ENCODE assay signal across 35 cellular contexts in genomic region chr7:26238004-26238403, GRCh38.
"Had no signal": no experiment of that assay in that cellular context is flagged by ENCODE, and none has a peak within 500 bp of the region (broad histone marks: within the 10 kb centered on the region; RNA-seq: fewer than 3 reads in every experiment).

No MANE protein-coding gene starts in this region.

- H3K9me3 ChIP-seq: adrenal gland, body of pancreas, esophagus muscularis mucosa, gastrocnemius medialis, heart left ventricle had no signal

- ATAC-seq: activated CD4-positive, alpha-beta T cell treated with anti-CD3 and anti-CD28 coated beads for 36 hours; activated CD8-positive, alpha-beta memory T cell treated with anti-CD3 and anti-CD28 coated beads, Interleukin-2, amount 10 ng/mL, durations not matched to agents 7 days and 5 days; activated CD8-positive, alpha-beta T cell treated with anti-CD3 and anti-CD28 coated beads, Interleukin-2, amount 10 ng/mL, durations not matched to agents 7 days and 5 days; activated naive CD8-positive, alpha-beta T cell treated with anti-CD3 and anti-CD28 coated beads, Interleukin-2, amount 50 U/mL, for 24 hours; body of pancreas; effector memory CD8-positive, alpha-beta T cell; foreskin keratinocyte; gastrocnemius medialis; heart left ventricle had no signal

- H3K27ac Mint-ChIP-seq: activated CD4-positive, alpha-beta memory T cell treated with anti-CD3 and anti-CD28 coated beads for 36 hours; activated CD4-positive, alpha-beta T cell treated with anti-CD3 and anti-CD28 coated beads for 36 hours; activated CD4-positive, alpha-beta T cell treated with anti-CD3 and anti-CD28 coated beads, Interleukin-2, amount 10 ng/mL, durations not matched to agents 24 days and 14 days; activated CD8-positive, alpha-beta memory T cell treated with anti-CD3 and anti-CD28 coated beads, Interleukin-2, amount 10 ng/mL, durations not matched to agents 7 days and 5 days; activated CD8-positive, alpha-beta T cell treated with anti-CD3 and anti-CD28 coated beads, Interleukin-2, amount 10 ng/mL, durations not matched to agents 7 days and 5 days; activated naive CD4-positive, alpha-beta T cell treated with anti-CD3 and anti-CD28 coated beads for 36 hours; activated naive CD4-positive, alpha-beta T cell treated with anti-CD3 and anti-CD28 coated beads, Interleukin-2, amount 50 U/mL, for 24 hours; activated naive CD8-positive, alpha-beta T cell treated with anti-CD3 and anti-CD28 coated beads for 36 hours; activated naive CD8-positive, alpha-beta T cell treated with anti-CD3 and anti-CD28 coated beads, Interleukin-2, amount 50 U/mL, for 24 hours; activated T-helper 1 cell treated with anti-CD3 and anti-CD28 coated beads, Interleukin-12 subunit alpha, Interleukin-12 subunit beta, Interleukin-2, Interleukin-4 antibody, amounts not matched to agents 30 ng/mL and 10 ng/mL and 1 ng/mL, durations not matched to agents 14 hours and 24 hours and 36 hours; activated T-helper 2 cell treated with anti-CD3 and anti-CD28 coated beads, Interferon-gamma antibody, Interleukin-2, Interleukin-4, amounts not matched to agents 10 μg/mL and 5 μg/mL and 100 μg/mL, durations not matched to agents 14 hours and 24 hours and 36 hours; effector memory CD8-positive, alpha-beta T cell; T-helper 2 cell treated with Interferon-gamma antibody and Interleukin-4, amounts not matched to agents 5 μg/mL and 100 μg/mL, for 36 hours had no signal

- H3K27me3 ChIP-seq: adrenal gland, body of pancreas, esophagus muscularis mucosa, gastrocnemius medialis had no signal

- H3K27me3 Mint-ChIP-seq: activated CD4-positive, alpha-beta memory T cell treated with anti-CD3 and anti-CD28 coated beads for 36 hours; activated CD4-positive, alpha-beta T cell treated with anti-CD3 and anti-CD28 coated beads for 36 hours; activated naive CD4-positive, alpha-beta T cell treated with anti-CD3 and anti-CD28 coated beads, Interleukin-2, amount 50 U/mL, for 24 hours; activated naive CD8-positive, alpha-beta T cell treated with anti-CD3 and anti-CD28 coated beads for 36 hours; activated naive CD8-positive, alpha-beta T cell treated with anti-CD3 and anti-CD28 coated beads, Interleukin-2, amount 50 U/mL, for 24 hours had no signal

- H3K36me3 Mint-ChIP-seq: activated CD4-positive, alpha-beta memory T cell treated with anti-CD3 and anti-CD28 coated beads for 36 hours; activated CD8-positive, alpha-beta memory T cell treated with anti-CD3 and anti-CD28 coated beads, Interleukin-2, amount 10 ng/mL, durations not matched to agents 7 days and 5 days; activated naive CD4-positive, alpha-beta T cell treated with anti-CD3 and anti-CD28 coated beads, Interleukin-2, amount 50 U/mL, for 24 hours; activated naive CD8-positive, alpha-beta T cell treated with anti-CD3 and anti-CD28 coated beads for 36 hours had no signal

- FAIRE-seq: colon had no signal

- DNase-seq: activated CD4-positive, alpha-beta memory T cell treated with anti-CD3 and anti-CD28 coated beads for 36 hours; activated CD4-positive, alpha-beta T cell treated with anti-CD3 and anti-CD28 coated beads for 36 hours; activated CD4-positive, alpha-beta T cell treated with anti-CD3 and anti-CD28 coated beads, Interleukin-2, amount 10 ng/mL, durations not matched to agents 24 days and 14 days; activated CD4-positive, CD25-positive, alpha-beta regulatory T cell; activated CD4-positive, CD25-positive, alpha-beta regulatory T cell treated with anti-CD3 and anti-CD28 coated beads, Interleukin-2, amount 50 U/mL, for 72 hours; activated CD8-positive, alpha-beta memory T cell treated with anti-CD3 and anti-CD28 coated beads, Interleukin-2, amount 10 ng/mL, durations not matched to agents 7 days and 5 days; activated CD8-positive, alpha-beta memory T cell treated with anti-CD3 and anti-CD28 coated beads, Interleukin-2, amount 50 U/mL, for 4 hours; activated CD8-positive, alpha-beta T cell treated with anti-CD3 and anti-CD28 coated beads, Interleukin-2, amount 10 ng/mL, durations not matched to agents 7 days and 5 days; activated effector memory CD4-positive, alpha-beta T cell treated with anti-CD3 and anti-CD28 coated beads, Interleukin-2, amount 50 U/mL, for 16 hours; activated naive CD4-positive, alpha-beta T cell treated with anti-CD3 and anti-CD28 coated beads for 36 hours; activated naive CD8-positive, alpha-beta T cell treated with anti-CD3 and anti-CD28 coated beads for 36 hours; activated naive CD8-positive, alpha-beta T cell treated with anti-CD3 and anti-CD28 coated beads, Interleukin-2, amount 50 U/mL, for 24 hours; activated T-cell treated with anti-CD3 and anti-CD28 coated beads, Interleukin-2, amount 50 U/mL, for 1 hour; activated T-cell treated with anti-CD3 and anti-CD28 coated beads, Interleukin-2, amount 50 U/mL, for 48 hours; adrenal gland; amygdala; aorta; body of pancreas; caudate nucleus; cortex of kidney; dermis blood vessel endothelial cell; effector CD4-positive, alpha-beta T cell; effector memory CD8-positive, alpha-beta T cell; erythroblast; foreskin keratinocyte; gastrocnemius medialis; glutamatergic neuron; heart left ventricle; T1000 had no signal

- H3K4me1 Mint-ChIP-seq: activated CD4-positive, alpha-beta T cell treated with anti-CD3 and anti-CD28 coated beads for 36 hours; activated CD4-positive, alpha-beta T cell treated with anti-CD3 and anti-CD28 coated beads, Interleukin-2, amount 10 ng/mL, durations not matched to agents 24 days and 14 days; activated CD8-positive, alpha-beta memory T cell treated with anti-CD3 and anti-CD28 coated beads, Interleukin-2, amount 10 ng/mL, durations not matched to agents 7 days and 5 days; activated naive CD4-positive, alpha-beta T cell treated with anti-CD3 and anti-CD28 coated beads, Interleukin-2, amount 50 U/mL, for 24 hours had no signal

- H3K4me1 ChIP-seq: adrenal gland, body of pancreas, esophagus muscularis mucosa, foreskin keratinocyte, gastrocnemius medialis, heart left ventricle had no signal

- H3K36me3 ChIP-seq: adrenal gland, esophagus muscularis mucosa, gastrocnemius medialis, heart left ventricle had no signal

- H3K27ac ChIP-seq: adrenal gland, body of pancreas, esophagus muscularis mucosa, foreskin keratinocyte, gastrocnemius medialis, heart left ventricle had no signal

- H3K9me3 Mint-ChIP-seq: activated CD4-positive, alpha-beta memory T cell treated with anti-CD3 and anti-CD28 coated beads for 36 hours; activated CD4-positive, alpha-beta T cell treated with anti-CD3 and anti-CD28 coated beads, Interleukin-2, amount 10 ng/mL, durations not matched to agents 24 days and 14 days; activated naive CD4-positive, alpha-beta T cell treated with anti-CD3 and anti-CD28 coated beads for 36 hours; activated naive CD4-positive, alpha-beta T cell treated with anti-CD3 and anti-CD28 coated beads, Interleukin-2, amount 50 U/mL, for 24 hours; activated naive CD8-positive, alpha-beta T cell treated with anti-CD3 and anti-CD28 coated beads for 36 hours; activated naive CD8-positive, alpha-beta T cell treated with anti-CD3 and anti-CD28 coated beads, Interleukin-2, amount 50 U/mL, for 24 hours; activated T-helper 1 cell treated with anti-CD3 and anti-CD28 coated beads, Interleukin-12 subunit alpha, Interleukin-12 subunit beta, Interleukin-2, Interleukin-4 antibody, amounts not matched to agents 30 ng/mL and 10 ng/mL and 1 ng/mL, durations not matched to agents 14 hours and 24 hours and 36 hours; activated T-helper 2 cell treated with anti-CD3 and anti-CD28 coated beads, Interferon-gamma antibody, Interleukin-2, Interleukin-4, amounts not matched to agents 10 μg/mL and 5 μg/mL and 100 μg/mL, durations not matched to agents 14 hours and 24 hours and 36 hours; effector memory CD8-positive, alpha-beta T cell; T-helper 2 cell treated with Interferon-gamma antibody and Interleukin-4, amounts not matched to agents 5 μg/mL and 100 μg/mL, for 36 hours had no signal

- H3K4me3 Mint-ChIP-seq: activated CD4-positive, alpha-beta memory T cell treated with anti-CD3 and anti-CD28 coated beads for 36 hours; activated CD4-positive, alpha-beta T cell treated with anti-CD3 and anti-CD28 coated beads for 36 hours; activated CD4-positive, alpha-beta T cell treated with anti-CD3 and anti-CD28 coated beads, Interleukin-2, amount 10 ng/mL, durations not matched to agents 24 days and 14 days; activated CD8-positive, alpha-beta memory T cell treated with anti-CD3 and anti-CD28 coated beads, Interleukin-2, amount 10 ng/mL, durations not matched to agents 7 days and 5 days; activated CD8-positive, alpha-beta T cell treated with anti-CD3 and anti-CD28 coated beads, Interleukin-2, amount 10 ng/mL, durations not matched to agents 7 days and 5 days; activated naive CD4-positive, alpha-beta T cell treated with anti-CD3 and anti-CD28 coated beads for 36 hours; activated naive CD4-positive, alpha-beta T cell treated with anti-CD3 and anti-CD28 coated beads, Interleukin-2, amount 50 U/mL, for 24 hours; activated naive CD8-positive, alpha-beta T cell treated with anti-CD3 and anti-CD28 coated beads for 36 hours; activated naive CD8-positive, alpha-beta T cell treated with anti-CD3 and anti-CD28 coated beads, Interleukin-2, amount 50 U/mL, for 24 hours; activated T-helper 1 cell treated with anti-CD3 and anti-CD28 coated beads, Interleukin-12 subunit alpha, Interleukin-12 subunit beta, Interleukin-2, Interleukin-4 antibody, amounts not matched to agents 30 ng/mL and 10 ng/mL and 1 ng/mL, durations not matched to agents 14 hours and 24 hours and 36 hours; effector memory CD8-positive, alpha-beta T cell; T-helper 2 cell treated with Interferon-gamma antibody and Interleukin-4, amounts not matched to agents 5 μg/mL and 100 μg/mL, for 36 hours had no signal

- H3K4me3 ChIP-seq: adrenal gland, body of pancreas, esophagus muscularis mucosa, gastrocnemius medialis, heart left ventricle had no signal
